ENCODE assay signal across 1 cellular context in the genomic region with DNA sequence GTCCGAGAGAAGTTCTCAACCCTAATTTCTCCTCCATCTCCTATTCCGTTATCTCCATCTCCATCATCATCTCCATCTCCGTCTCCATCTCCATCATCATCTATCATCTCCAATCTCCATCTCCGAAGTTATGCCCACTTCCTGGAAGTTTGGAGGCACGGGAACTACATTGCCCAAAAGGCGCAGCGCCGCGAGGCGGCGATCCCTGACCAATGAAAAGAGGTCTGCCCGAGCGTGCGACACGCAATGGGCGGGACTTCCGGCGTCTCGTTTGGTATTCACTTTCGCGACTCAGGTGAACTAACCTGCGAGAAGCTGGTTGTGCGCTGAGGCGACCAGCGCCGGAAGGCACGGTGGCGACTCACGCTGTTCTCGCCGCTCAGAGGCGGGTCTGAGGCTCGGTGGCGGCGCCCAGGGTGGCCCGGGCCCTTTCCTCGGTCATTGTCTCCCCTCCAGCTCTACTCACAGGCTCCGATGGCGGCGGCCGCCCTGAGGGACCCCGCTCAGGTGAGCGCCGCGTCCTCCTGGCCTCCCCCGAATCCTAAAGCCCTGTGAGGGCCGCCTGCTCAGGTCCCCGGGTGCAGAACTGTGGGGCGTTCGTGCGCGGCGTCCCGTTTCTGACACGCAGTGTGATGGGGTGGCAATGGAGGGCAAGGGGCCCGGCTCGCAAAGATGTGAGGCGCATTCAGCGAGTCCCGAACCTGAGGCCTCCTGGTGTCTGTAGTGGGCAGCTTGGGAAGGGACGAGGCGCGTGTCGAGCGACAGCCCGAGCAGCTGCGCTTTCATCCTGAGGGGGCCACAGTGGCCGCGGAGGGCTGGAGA.
A peak's percentile ranks its signal among the peaks of the same experiment; 100 is the strongest.
TF ChIP-seq lines count a peak whose summit lies in the region.

Gene ZNF419 (plus strand): TSS at position 274 of the 822 bp plus-strand sequence. CDS start 201 bp downstream, at position 475.

TF ChIP-seq in H1, 55 proteins besides CTCF, POLR2A, EP300 and RAD21:
- peak; percentile 81 for TF ChIP-seq PHF8 (conservative IDR thresholded peaks at IDR 0.05; ENCODE audit: low read depth, low read length)
- peak; percentile 79 for TF ChIP-seq TBP (IDR thresholded peaks at IDR 0.05; ENCODE audit: low read depth, low read length)
- peak in 1 of 2 experiments; percentile 57; a peak in 1 of 4 replicates for TF ChIP-seq SIN3A (conservative IDR thresholded peaks at IDR 0.05 in 1 of 2, IDR thresholded peaks at IDR 0.05 in 1 of 2; ENCODE audit: low read depth in 1 of 2, low read length in 2 of 2)
- TF ChIP-seq CREB1 (IDR thresholded peaks at IDR 0.05): peak; percentile 86
- TF ChIP-seq SIX5 (IDR thresholded peaks at IDR 0.05; ENCODE audit: low read depth, low read length): peak; percentile 91
- peak; percentile 84 for TF ChIP-seq CHD2 (IDR thresholded peaks at IDR 0.05; ENCODE audit: low read length)
- peak; percentile 95 for TF ChIP-seq GABPA (IDR thresholded peaks at IDR 0.05; ENCODE audit: borderline replicate concordance, insufficient read depth, low read length)
- peak; percentile 54; the same call in 1 of the 2 replicates for TF ChIP-seq SP2 (IDR thresholded peaks at IDR 0.05; ENCODE audit: low read length)
- peak; percentile 91 for TF ChIP-seq POLR2AphosphoS5 (IDR thresholded peaks at IDR 0.05; ENCODE audit: low read depth, low read length)
- TF ChIP-seq KDM4A (IDR thresholded peaks at IDR 0.05; ENCODE audit: low read depth, low read length, severe bottlenecking): peak; percentile 70
- TF ChIP-seq TAF1 (IDR thresholded peaks at IDR 0.05; ENCODE audit: low read depth, low read length): peak; percentile 88
- TF ChIP-seq SP1 (IDR thresholded peaks at IDR 0.05; ENCODE audit: low read depth, low read length): peak; percentile 92
TF ChIP-seq in H1: peak in this region for 12; not testable (repeated sequence) for 43.
